ENCODE assay signal across 8 cellular contexts in the genomic region with DNA sequence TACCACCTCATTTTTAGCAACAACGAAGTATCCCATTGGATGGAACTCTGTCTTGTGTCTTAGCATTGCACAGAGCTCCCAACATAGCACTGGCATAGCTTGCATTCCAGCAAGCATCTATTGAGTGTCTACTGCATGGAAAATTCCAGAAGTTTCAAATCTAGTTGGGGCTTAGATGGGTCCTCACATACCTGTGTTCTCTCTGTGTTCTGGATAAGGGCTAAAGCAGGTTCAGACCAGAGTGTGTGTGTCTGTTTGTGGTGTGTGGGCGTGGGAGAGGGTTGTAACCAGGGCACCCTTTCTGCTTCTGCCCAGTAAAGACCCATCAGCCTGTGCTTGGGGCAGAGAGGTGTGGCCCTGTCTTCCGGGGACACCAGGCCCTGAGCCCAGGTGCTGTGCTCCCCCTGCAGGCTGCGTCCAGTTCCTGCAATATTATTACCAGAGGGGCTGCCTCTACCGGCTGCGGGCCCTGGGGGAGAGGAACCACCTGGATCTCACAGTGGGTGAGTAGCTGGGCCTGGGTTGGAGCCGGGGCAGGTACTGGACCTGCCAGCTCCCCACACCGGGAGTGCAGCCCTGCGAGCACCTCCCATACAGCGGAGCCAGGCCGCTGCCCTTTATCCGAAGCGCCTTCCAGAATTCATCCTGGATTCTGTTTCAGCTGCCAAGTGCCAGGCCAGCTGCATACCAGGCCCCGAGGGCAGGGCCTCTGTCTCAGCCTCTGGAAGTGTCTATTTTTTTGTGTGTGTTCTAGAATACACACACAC. TPM values are rescaled to one million over a fixed set of nuclear protein-coding genes. Genes with fewer than 3 reads are reported as not detected.
DNase-seq lines count a peak whose midpoint lies in the region; ATAC-seq and TF ChIP-seq lines count a peak whose summit lies in the region.

No MANE protein-coding gene starts in this region.

- WGBS in ovary, 3 donors = 42 to 47% (median 45%) methylated on average over 14 of the region's 14 CpGs

- H3K4me1 ChIP-seq in PC-3 (ENCODE audit: insufficient read depth, low read length) = peaks cover 9% of the 10 kb centered on the region
- no peaks in the 10 kb centered on the region for H3K4me1 ChIP-seq in ovary (ENCODE audit: insufficient read depth)
- no peaks in the 10 kb centered on the region for H3K4me1 ChIP-seq in uterus

- no peaks in the 10 kb centered on the region for H3K27me3 Mint-ChIP-seq in Calu3 (ENCODE audit: unreplicated experiment)

- no peak overlapping the region for H2AFZ ChIP-seq in PC-3 (ENCODE audit: low read length)

- no peaks in the 10 kb centered on the region for H3K27me3 ChIP-seq in PC-3 (ENCODE audit: low read length)
- no peaks in the 10 kb centered on the region for H3K27me3 ChIP-seq in ovary
- no peaks in the 10 kb centered on the region for H3K27me3 ChIP-seq in uterus

- H3K9me3 ChIP-seq in PC-3 (ENCODE audit: low read length) (no peaks in the 10 kb centered on the region), ovary (no peaks in the 10 kb centered on the region), uterus (no peaks in the 10 kb centered on the region)

- TF ChIP-seq POLR2A in ovary (IDR thresholded peaks at IDR 0.05) (no peak), uterus (IDR thresholded peaks at IDR 0.05) (no peak)

- no peak overlapping the region for H3K9ac ChIP-seq in PC-3 (ENCODE audit: low read length)

- BruUV-seq in Calu3 (replicated peaks; lab: Mats Ljungman, UMichigan) (no TSS peak), PC-3 (replicated peaks; lab: Mats Ljungman, UMichigan) (no TSS peak)

- H3K4me1 Mint-ChIP-seq in Calu3 (ENCODE audit: low read depth, unreplicated experiment) = no peaks in the 10 kb centered on the region

- no peak overlapping the region for H3K4me3 Mint-ChIP-seq in Calu3 (ENCODE audit: low read depth, unreplicated experiment)

- H3K79me2 ChIP-seq in PC-3 (ENCODE audit: low read length) = no peaks in the 10 kb centered on the region

- H3K36me3 Mint-ChIP-seq in Calu3 (ENCODE audit: insufficient read depth, unreplicated experiment) = peaks cover 42% of the 10 kb centered on the region

- ATAC-seq in GM21381 (IDR thresholded peaks at IDR 0.05; ENCODE audit: unreplicated experiment) (peak; percentile 86), PC-3 (peak; percentile 68)

- no peak overlapping the region for H3K27ac Mint-ChIP-seq in Calu3 (ENCODE audit: unreplicated experiment)

- no peaks in the 10 kb centered on the region for H4K20me1 ChIP-seq in PC-3 (ENCODE audit: low read length)

- POLR2A ChIA-PET in PC-3 (lab: Charles Lee; ENCODE audit: unreplicated experiment) = no interaction called here

- H3F3A ChIP-seq in PC-3 (ENCODE audit: low read length, unreplicated experiment) = peaks cover 5% of the 10 kb centered on the region

- H3K36me3 ChIP-seq in PC-3 (ENCODE audit: low read depth, low read length) (no peaks in the 10 kb centered on the region), ovary (no peaks in the 10 kb centered on the region), uterus (no peaks in the 10 kb centered on the region)

- TF ChIP-seq EP300 in ovary (IDR thresholded peaks at IDR 0.05) = no peak

- no peak overlapping the region for H3K4me2 ChIP-seq in PC-3 (ENCODE audit: low read length)

- no peaks in the 10 kb centered on the region for H3K9me3 Mint-ChIP-seq in Calu3 (ENCODE audit: low read depth, unreplicated experiment)

- H3K27ac ChIP-seq in PC-3 (ENCODE audit: low read length) (no peak overlapping the region), ovary (no peak overlapping the region), uterus (peak overlapping the region in 1 of 2 donors; percentile 49)

- TF ChIP-seq CTCF in Calu3 (IDR thresholded peaks at IDR 0.05; ENCODE audit: unreplicated experiment) (peak; percentile 73), PC-3 (conservative IDR thresholded peaks at IDR 0.05; ENCODE audit: low read depth, low read length) (peak; percentile 98), fibroblast of villous mesenchyme (IDR thresholded peaks at IDR 0.05; ENCODE audit: insufficient read depth, low read depth, low read length) (peak; percentile 94), ovary (IDR thresholded peaks at IDR 0.05) (peak; percentile 59 to 61 (median 60)), uterus (IDR thresholded peaks at IDR 0.05) (peak; percentile 76 to 88 (median 84))

- H3K4me3 ChIP-seq in PC-3 (ENCODE audit: low read length) = no peak overlapping the region
- H3K4me3 ChIP-seq in fibroblast of villous mesenchyme (ENCODE audit: low read depth, low read length) = no peak overlapping the region
- H3K4me3 ChIP-seq in ovary = no peak overlapping the region
- H3K4me3 ChIP-seq in uterus = no peak overlapping the region

- no peaks in the 10 kb centered on the region for H3K9me2 ChIP-seq in PC-3 (replicated peaks; ENCODE audit: low read length)

- CTCF ChIA-PET in Calu3 (lab: Charles Lee) = interaction anchor here (0.6 to 1.7 kb wide), 4 partner anchors 21 to 1431 kb away, joined by 3 to 11 read pairs (median 6); a partner anchor contains a TSS
- CTCF ChIA-PET in PC-3 (lab: Charles Lee) = interaction anchor here (0.6 to 1.9 kb wide), 7 partner anchors 11 to 1679 kb away, joined by 3 to 11 read pairs (median 6); a partner anchor contains a TSS

- intact Hi-C loops in Calu3 (cut with micrococcal nuclease; ENCODE audit: unreplicated experiment) = loop anchor here (1.0 kb wide), 1 partner anchor 76 kb away; no protein-coding TSS in a partner anchor
- intact Hi-C loops in PC-3 (cut with micrococcal nuclease) = loop anchor here (1.0 kb wide), 2 partner anchors 39 to 76 kb away; no protein-coding TSS in a partner anchor
- intact Hi-C loops in ovary (cut with DNase I) = loop anchor here in 2 of 4 donors (5.0 kb wide), 2 partner anchors 71 to 76 kb away; no protein-coding TSS in a partner anchor
- intact Hi-C loops in uterus (cut with DNase I; ENCODE audit: low total_unique reads) = no loop called here

- DNase-seq in Calu3 (peak; percentile 89), HuH-7 (ENCODE audit: low spot score) (peak; percentile 93), PC-3 (peak; percentile 84), fibroblast of villous mesenchyme (ENCODE audit: low read depth) (peak; percentile 74), ovary (peak in 4 of 5 donors; percentile 50 to 77 (median 63)), uterus (peak; percentile 59 to 68)
- DNase-seq in activated T-helper 1 cell treated with anti-CD3 and anti-CD28 coated beads, Interleukin-2, amount 50 U/mL, for 16 hours (ENCODE audit: low read depth in 1 of 2, low spot score in 1 of 2) = peak; percentile 57 to 66

RNA-seq across cellular contexts. Expression of a gene that starts 20.3 kb away (rescaled TPM):
- total RNA-seq in Calu3 (2022) (73.9 and 121 TPM in 2 replicates), PC-3 (2014; rRNA removed) (232 TPM in 2 replicates), fibroblast of villous mesenchyme (9.0 and 11.7 TPM in 2 replicates), ovary (10 to 100 TPM in 6 of 7 donors, 1 to 10 TPM in 1; 9.3 to 37.3 (median 18.2) TPM), uterus (10 to 100 TPM in 3 of 4 donors, 1 to 10 TPM in 1; 5.1 to 27.6 (median 13.1) TPM)
- 1 to 10 TPM; 3.7 to 7.9 TPM for polyA plus RNA-seq in ovary

RNA-seq across cellular contexts. Expression of a gene that starts 30.6 kb away (rescaled TPM):
- total RNA-seq in Calu3 (2022) (32.2 and 33.1 TPM in 2 replicates), PC-3 (2014; rRNA removed) (7.5 and 13.0 TPM in 2 replicates), fibroblast of villous mesenchyme (4.7 and 5.2 TPM in 2 replicates), ovary (10 to 100 TPM in 5 of 7 donors, 1 to 10 TPM in 2; 8.7 to 44.6 (median 31.7) TPM), uterus (10 to 100 TPM in 1 of 4 donors, 1 to 10 TPM in 3; 1.3 to 63.6 (median 5.6) TPM)
- 10 to 100 TPM in 1 of 2 donors, 1 to 10 TPM in 1; 6.2 to 15.5 TPM for polyA plus RNA-seq in ovary
